ENCODE assay signal across 8 cellular contexts in genomic region chr1:36516372-36517018, GRCh38. TPM values are rescaled to one million over a fixed set of nuclear protein-coding genes. Genes with fewer than 3 reads are reported as not detected.
A peak's percentile ranks its signal among the peaks of the same experiment; 100 is the strongest.
DNase-seq lines count a peak whose midpoint lies in the region; ATAC-seq and TF ChIP-seq lines count a peak whose summit lies in the region.

No MANE protein-coding gene starts in this region.

- TF ChIP-seq CTCF in Peyer's patch (IDR thresholded peaks at IDR 0.05) (peak; percentile 12 to 69 (median 54)), glutamatergic neuron (IDR thresholded peaks at IDR 0.05; ENCODE audit: partially characterized antibody, unreplicated experiment) (peak; percentile 94)

- peak; percentile 73 for DNase-seq in DMS153 (lab: John Stamatoyannopoulos, UW)
- peak; percentile 17 for DNase-seq in Jurkat, Clone E6-1 (ENCODE audit: low read depth, low spot score)
- DNase-seq in Peyer's patch, result peak in 2 of 3 donors; percentile 31 to 65
- peak; percentile 42 for DNase-seq in activated naive CD4-positive, alpha-beta T cell treated with Interleukin-2 at 50 U/mL for 16 hours
- peak; percentile 72 for DNase-seq in glutamatergic neuron
- peak; percentile 52 for DNase-seq in pons (ENCODE audit: low spot score)
- DNase-seq in middle frontal gyrus (ENCODE audit: extremely low spot score, low spot score), result no peak

- H3K4me1 ChIP-seq in Peyer's patch, result no peaks in the 10 kb centered on the region

- H3K36me3 Mint-ChIP-seq in glutamatergic neuron (ENCODE audit: unreplicated experiment), result no peaks in the 10 kb centered on the region

- TF ChIP-seq POLR2A in Peyer's patch (IDR thresholded peaks at IDR 0.05), result no peak

- H3K9me3 Mint-ChIP-seq in glutamatergic neuron (ENCODE audit: unreplicated experiment), result peaks cover 9% of the 10 kb centered on the region

- no peak overlapping the region for H3K27ac Mint-ChIP-seq in glutamatergic neuron (ENCODE audit: unreplicated experiment)

- ATAC-seq in HG02870 (IDR thresholded peaks at IDR 0.05; ENCODE audit: unreplicated experiment), result no peak

- no peaks in the 10 kb centered on the region for H3K9me3 ChIP-seq in Peyer's patch

- H3K27me3 Mint-ChIP-seq in glutamatergic neuron (ENCODE audit: unreplicated experiment), result peaks cover 12% of the 10 kb centered on the region

- H3K27ac ChIP-seq in Peyer's patch, result no peak overlapping the region

- H3K4me1 Mint-ChIP-seq in glutamatergic neuron (ENCODE audit: low read depth, unreplicated experiment), result peaks cover 19% of the 10 kb centered on the region

- H3K36me3 ChIP-seq in Peyer's patch, result no peaks in the 10 kb centered on the region

- no peak overlapping the region for H3K4me3 ChIP-seq in Jurkat, Clone E6-1 (ENCODE audit: low read length)
- no peak overlapping the region for H3K4me3 ChIP-seq in Peyer's patch

- H3K27me3 ChIP-seq in Peyer's patch, result no peaks in the 10 kb centered on the region

- H3K4me3 Mint-ChIP-seq in glutamatergic neuron (ENCODE audit: unreplicated experiment), result no peak overlapping the region

RNA-seq across cellular contexts. Expression of gene CSF3R, which starts 33.8 kb away (rescaled TPM):
- polyA plus RNA-seq in Jurkat, Clone E6-1 (2012; ENCODE audit: insufficient read depth, insufficient read length), result not detected
- 10 to 100 TPM in 1 of 4 donors, 1 to 10 TPM in 3; 1.6 to 41.3 (median 4.2) TPM for total RNA-seq in Peyer's patch
- total RNA-seq in glutamatergic neuron (ENCODE audit: unreplicated experiment), result not detected

RNA-seq across cellular contexts. Expression of gene MRPS15, which starts 52.3 kb away (rescaled TPM):
- polyA plus RNA-seq in Jurkat, Clone E6-1 (2012; ENCODE audit: insufficient read depth, insufficient read length), result 115 TPM
- total RNA-seq in Peyer's patch (10 to 100 TPM; 44.2 to 74.3 (median 46.7) TPM), glutamatergic neuron (ENCODE audit: unreplicated experiment) (65.4 TPM)
